ENCODE assay signal across 23 cellular contexts in genomic region chr12:115255257-115255656, GRCh38.
"Had no signal": no experiment of that assay in that cellular context is flagged by ENCODE, and none has a peak within 500 bp of the region (broad histone marks: within the 10 kb centered on the region; RNA-seq: fewer than 3 reads in every experiment).

No MANE protein-coding gene starts in this region.

- H3K4me3 ChIP-seq: colonic mucosa, coronary artery, dorsolateral prefrontal cortex, esophagus muscularis mucosa, esophagus squamous epithelium, gastrocnemius medialis, gastroesophageal sphincter, heart left ventricle, heart right ventricle had no signal

- DNase-seq: colonic mucosa; cortex of kidney; dermis blood vessel endothelial cell; dorsolateral prefrontal cortex; effector CD4-positive, alpha-beta T cell; effector CD8-positive, alpha-beta T cell; effector memory CD4-positive, alpha-beta T cell; effector memory CD8-positive, alpha-beta T cell; endodermal cell; erythroblast; esophagus squamous epithelium; foreskin fibroblast; foreskin keratinocyte; foreskin melanocyte; gastrocnemius medialis; glutamatergic neuron; head of caudate nucleus; heart left ventricle; heart right ventricle had no signal

- H3K9me3 ChIP-seq: colonic mucosa, esophagus muscularis mucosa, esophagus squamous epithelium, gastrocnemius medialis, gastroesophageal sphincter, heart left ventricle, heart right ventricle had no signal

- H3K4me1 ChIP-seq: colonic mucosa, esophagus muscularis mucosa, gastrocnemius medialis, gastroesophageal sphincter, heart left ventricle, heart right ventricle had no signal

- ATAC-seq: effector memory CD8-positive, alpha-beta T cell; foreskin keratinocyte; gastrocnemius medialis; gastroesophageal sphincter; heart left ventricle; heart right ventricle had no signal

- H3K27ac ChIP-seq: colonic mucosa, coronary artery, dorsolateral prefrontal cortex, epithelial cell of prostate, esophagus muscularis mucosa, esophagus squamous epithelium, foreskin keratinocyte, gastrocnemius medialis, gastroesophageal sphincter, heart left ventricle, heart right ventricle had no signal

- H3K36me3 ChIP-seq: colonic mucosa, esophagus muscularis mucosa, esophagus squamous epithelium, gastrocnemius medialis, gastroesophageal sphincter, heart left ventricle, heart right ventricle had no signal

- H3K27me3 ChIP-seq: colonic mucosa, esophagus squamous epithelium, foreskin keratinocyte, gastrocnemius medialis, gastroesophageal sphincter had no signal
